ENCODE assay signal across 9 cellular contexts in the genomic region with DNA sequence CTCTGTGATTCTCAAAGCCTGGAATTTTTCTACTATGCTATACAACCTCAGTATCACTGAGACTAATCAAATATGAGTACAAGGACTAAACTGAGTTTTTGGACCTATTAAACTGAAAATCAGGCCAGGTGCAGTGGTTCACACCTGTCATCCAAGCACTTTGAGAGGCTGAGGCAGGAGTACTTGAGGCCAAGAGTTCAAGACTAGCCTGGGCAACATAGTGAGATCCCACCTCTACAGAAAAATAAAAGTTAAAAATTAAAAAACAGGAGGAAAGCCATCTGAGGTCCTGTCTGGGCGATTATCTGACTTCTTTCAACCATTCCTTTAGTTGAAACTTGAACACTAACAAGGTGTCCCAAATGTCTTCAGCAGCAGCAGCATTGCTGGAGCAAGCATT.
"Had no signal": no experiment of that assay in that cellular context is flagged by ENCODE, and none has a peak within 500 bp of the region (broad histone marks: within the 10 kb centered on the region; RNA-seq: fewer than 3 reads in every experiment).

No MANE protein-coding gene starts in this region.

- H3K4me2 ChIP-seq: GM23338 had no signal

- FAIRE-seq: H1, H54, HTR-8/SVneo had no signal

- ATAC-seq: GM23338 had no signal

- H3K4me3 ChIP-seq: GM23338 had no signal

- DNase-seq: H9, HCEC 1CT, HFFc6, Karpas-422, KG1 had no signal

- H2AFZ ChIP-seq: GM23338 had no signal
